In genomic region chr7:44305564-44306507, GRCh38 we compare ENCODE assay signal across 13 cellular contexts. TPM values are rescaled to one million over a fixed set of nuclear protein-coding genes. Genes with fewer than 3 reads are reported as not detected.
DNase-seq lines count a peak whose midpoint lies in the region; ATAC-seq and TF ChIP-seq lines count a peak whose summit lies in the region.
"Had no signal": no experiment of that assay in that cellular context is flagged by ENCODE, and none has a peak within 500 bp of the region (broad histone marks: within the 10 kb centered on the region; RNA-seq: fewer than 3 reads in every experiment).

No MANE protein-coding gene starts in this region.

- intact Hi-C loops in lower lobe of right lung (cut with DNase I) = no loop called here

- no peaks in the 10 kb centered on the region for H3K9me2 ChIP-seq in GM23248 (ENCODE audit: insufficient read depth)

- peak overlapping the region; percentile 73 for H3K27ac Mint-ChIP-seq in central memory CD8-positive, alpha-beta T cell (ENCODE audit: low read depth)

- in situ Hi-C loops in GM23248 (cut with MboI) = no loop called here

- no peak overlapping the region for H3K4me3 Mint-ChIP-seq in central memory CD8-positive, alpha-beta T cell

- H3K36me3 ChIP-seq in GM23248 (ENCODE audit: low read depth) = no peaks in the 10 kb centered on the region
- no peaks in the 10 kb centered on the region for H3K36me3 ChIP-seq in lower lobe of right lung

- no peak overlapping the region for H3K4me3 ChIP-seq in GM23248
- no peak overlapping the region for H3K4me3 ChIP-seq in lower lobe of right lung
- H3K4me3 ChIP-seq: psoas muscle had no signal

- H3K4me2 ChIP-seq in GM23248 (ENCODE audit: unreplicated experiment) = no peak overlapping the region

- DNase-seq in AG08396 (ENCODE audit: low spot score) = peak; percentile 12
- DNase-seq in GM10266 (ENCODE audit: extremely low spot score) = peak; percentile 34
- DNase-seq in central memory CD8-positive, alpha-beta T cell (ENCODE audit: low spot score in 2 of 2) = peak; percentile 5 to 8
- DNase-seq in mucosa of gallbladder (ENCODE audit: low spot score) = peak; percentile 9
- no peak for DNase-seq in GM23248
- DNase-seq in lower lobe of right lung = no peak
- no peak for DNase-seq in NCI-H510A treated with DMSO at 0.1 percent for 48 hours (lab: John Stamatoyannopoulos, UW)
- DNase-seq: activated T-cell treated with anti-CD3 and anti-CD28 coated beads, Interleukin-2, amount 50 U/mL, for 1 hour; RPMI8226; stimulated activated CD4-positive, alpha-beta T cell treated with anti-CD3 and anti-CD28 coated beads, Interleukin-4, amount 100 ng/mL, for 4 hours had no signal

- H3K9me3 ChIP-seq in GM23248 (ENCODE audit: low read depth) (no peaks in the 10 kb centered on the region), lower lobe of right lung (no peaks in the 10 kb centered on the region)
- H3K9me3 ChIP-seq: psoas muscle had no signal

- no peaks in the 10 kb centered on the region; the same call in 1 of the 2 replicates for H3F3A ChIP-seq in GM23248 (ENCODE audit: insufficient read depth)

- peaks cover 10% of the 10 kb centered on the region for H3K27me3 Mint-ChIP-seq in central memory CD8-positive, alpha-beta T cell

- H3K27me3 ChIP-seq in GM23248 (replicated peaks; ENCODE audit: insufficient read depth) (0 out of 2 replicates have a peak, but pooled peaks cover under 1% of the 10 kb centered on the region), lower lobe of right lung (ENCODE audit: low read depth) (peaks cover 25% of the 10 kb centered on the region)

- no peaks in the 10 kb centered on the region for H3K36me3 Mint-ChIP-seq in central memory CD8-positive, alpha-beta T cell (ENCODE audit: insufficient read depth)

- H3K4me1 ChIP-seq in GM23248 (ENCODE audit: insufficient read depth) (no peaks in the 10 kb centered on the region), lower lobe of right lung (peaks cover 12% of the 10 kb centered on the region)

- H2AFZ ChIP-seq in GM23248 = no peak overlapping the region

- no peaks in the 10 kb centered on the region for H4K20me1 ChIP-seq in GM23248 (ENCODE audit: insufficient read depth)

- H3K4me1 Mint-ChIP-seq in central memory CD8-positive, alpha-beta T cell = peaks cover 5% of the 10 kb centered on the region

- no peak for ATAC-seq in central memory CD8-positive, alpha-beta T cell (replicated peaks; ENCODE audit: extremely low read depth, poor library complexity, severe bottlenecking)
- ATAC-seq in HG03139 (IDR thresholded peaks at IDR 0.05; ENCODE audit: unreplicated experiment) (no peak), lower lobe of right lung (no peak)
- ATAC-seq: psoas muscle had no signal

- H3K27ac ChIP-seq in GM23248 (no peak overlapping the region), lower lobe of right lung (no peak overlapping the region)
- H3K27ac ChIP-seq: C4-2B, psoas muscle had no signal

- H3K9ac ChIP-seq in GM23248 = no peak overlapping the region

- H3K9me3 Mint-ChIP-seq in central memory CD8-positive, alpha-beta T cell = no peaks in the 10 kb centered on the region

- no peaks in the 10 kb centered on the region for H3K79me2 ChIP-seq in GM23248 (ENCODE audit: insufficient read depth)

- WGBS in GM23248 (ENCODE audit: low coverage in 1 of 2, low lambda C conversion rate in 2 of 2, missing lambda C conversion rate in 2 of 2), 2 experiments = 87 to 89% methylated on average over 12 of the region's 12 CpGs

- TF ChIP-seq CTCF in GM10266 (IDR thresholded peaks at IDR 0.05; ENCODE audit: control insufficient read depth, insufficient read depth, low read depth, missing control alignments) (no peak), lower lobe of right lung (IDR thresholded peaks at IDR 0.05) (no peak)

RNA-seq across cellular contexts. Expression of gene CAMK2B, which starts 19.6 kb away (rescaled TPM):
- total RNA-seq in mucosa of gallbladder (0.23 TPM), lower lobe of right lung (0.30 TPM)
- 2.5 and 9.1 TPM in 2 replicates for total RNA-seq in GM23248 (2014; rRNA removed; shearing (Covaris generic))
- 0.78 and 0.79 TPM in 2 replicates for polyA plus RNA-seq in GM23248 (2016; fragmentation: Nextera tagmentation; extraction: Ambion mirVana)

Comparison
In these comparisons a context has a peak if more than half of its experiments do, and no peak if none do; other contexts are left out.
1. DNase-seq: peak in AG08396 (single experiment), GM10266 (single experiment), central memory CD8-positive, alpha-beta T cell (2 of 2) and mucosa of gallbladder (single experiment); none in GM23248 (single experiment), lower lobe of right lung (single experiment) and NCI-H510A treated with DMSO at 0.1 percent for 48 hours (single experiment).